In the genomic region with DNA sequence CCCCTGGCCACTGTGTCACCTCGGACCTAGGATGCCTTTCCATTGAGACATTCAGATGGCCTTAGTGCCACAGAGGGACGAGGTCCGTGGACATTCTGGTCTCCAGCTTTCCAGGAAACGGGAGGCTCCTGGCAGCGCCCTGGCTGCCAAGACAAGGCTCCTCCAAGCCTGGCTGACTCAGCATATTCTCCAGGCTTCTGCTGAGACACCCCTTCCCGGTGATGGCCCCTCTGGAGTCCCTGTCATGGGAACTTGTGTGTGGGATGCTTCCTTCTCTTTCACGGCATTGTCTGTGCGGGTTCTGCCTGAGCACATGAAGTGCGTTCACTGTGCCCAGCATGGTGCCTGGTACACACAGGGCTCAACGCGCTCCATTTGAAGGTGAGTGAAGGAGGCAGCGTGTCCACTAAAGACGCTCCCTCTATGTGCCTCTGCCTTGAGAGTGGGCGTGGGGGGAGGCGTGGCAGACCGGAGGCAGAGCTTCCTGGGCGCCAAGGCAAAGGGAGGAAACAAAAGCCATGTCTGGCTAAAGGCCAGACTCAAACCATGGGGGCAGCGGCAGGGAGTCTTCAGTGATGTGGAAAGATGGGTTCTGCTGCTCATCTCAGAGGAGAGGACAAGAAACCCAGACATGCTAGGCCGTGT, we compare ENCODE assay signal across 15 cellular contexts. TPM values are rescaled to one million over a fixed set of nuclear protein-coding genes. Genes with fewer than 3 reads are reported as not detected.
"Had no signal": no experiment of that assay in that cellular context is flagged by ENCODE, and none has a peak within 500 bp of the region (broad histone marks: within the 10 kb centered on the region; RNA-seq: fewer than 3 reads in every experiment).

No MANE protein-coding gene starts in this region.

- DNase-seq: activated CD4-positive, alpha-beta T cell treated with anti-CD3 and anti-CD28 coated beads, Interleukin-2, amount 50 U/mL, for 4 hours; activated CD4-positive, CD25-positive, alpha-beta regulatory T cell; activated gamma-delta T cell; activated naive CD8-positive, alpha-beta T cell treated with anti-CD3 and anti-CD28 coated beads for 36 hours; activated T-cell treated with anti-CD3 and anti-CD28 coated beads, Interleukin-2, amount 50 U/mL, for 24 hours; glutamatergic neuron; retina; stomach; T-helper 17 cell had no signal

- ATAC-seq: pancreas, T-helper 17 cell had no signal

- H3K27ac ChIP-seq: ascending aorta, esophagus muscularis mucosa, neural progenitor cell, pancreas, stomach, thoracic aorta had no signal

- H3K9me3 ChIP-seq: ascending aorta, esophagus muscularis mucosa, pancreas, stomach, thoracic aorta had no signal

- H3K4me3 ChIP-seq: ascending aorta, esophagus muscularis mucosa, neural progenitor cell, pancreas, stomach, thoracic aorta had no signal

- H3K27me3 ChIP-seq: ascending aorta, neural progenitor cell, pancreas had no signal

- H3K36me3 ChIP-seq: ascending aorta, esophagus muscularis mucosa, neural progenitor cell, pancreas, stomach, thoracic aorta had no signal

- H3K4me1 ChIP-seq: ascending aorta, pancreas had no signal

RNA-seq across cellular contexts. Expression of a gene that starts 58.0 kb away (rescaled TPM):
- total RNA-seq: bronchial epithelial cell had no signal
